Comparison of ENCODE assay signal across 8 cellular contexts in genomic region chr16:10944249-10945064, GRCh38. TPM values are rescaled to one million over a fixed set of nuclear protein-coding genes. Genes with fewer than 3 reads are reported as not detected.
DNase-seq lines count a peak whose midpoint lies in the region; ATAC-seq lines count a peak whose summit lies in the region.

CLEC16A (plus strand) TSS chr16:10944564; CDS start chr16:10944718, 154 bp downstream.

- peaks cover 2% of the 10 kb centered on the region for H3K36me3 Mint-ChIP-seq in IgD-negative memory B cell

- H3K4me1 Mint-ChIP-seq in IgD-negative memory B cell = peaks cover 37 to 53% (median 43%) of the 10 kb centered on the region in 3 donors

- H3K9me3 Mint-ChIP-seq in IgD-negative memory B cell = no peaks in the 10 kb centered on the region

- peak; percentile 72 for ATAC-seq in GM21529 (IDR thresholded peaks at IDR 0.05; ENCODE audit: unreplicated experiment)

- peak within 1 kb of the TSS; percentile 87 to 95 (median 94) for H3K4me3 Mint-ChIP-seq in IgD-negative memory B cell

- peak within 1 kb of the TSS; percentile 65 to 96 (median 92) for H3K27ac Mint-ChIP-seq in IgD-negative memory B cell

- peak; percentile 90 for DNase-seq in DMS114 treated with DMSO at 0.1 percent for 48 hours (lab: John Stamatoyannopoulos, UW; ENCODE audit: unreplicated experiment)
- DNase-seq in OCI-M1 (lab: John Stamatoyannopoulos, UW) = peak; percentile 97
- DNase-seq in activated T-cell treated with anti-CD3 and anti-CD28 coated beads for 1 hour (ENCODE audit: low read depth) = peak; percentile 92
- DNase-seq in epidermal melanocyte (ENCODE audit: insufficient read length, low spot score) = peak; percentile 92
- peak; percentile 93 for DNase-seq in middle frontal gyrus (ENCODE audit: extremely low spot score, low spot score)
- peak; percentile 91 to 93 for DNase-seq in stimulated activated CD8-positive, alpha-beta memory T cell treated with anti-CD3 and anti-CD28 coated beads, Interleukin-2, amount 100 ng/mL, for 1 hour (ENCODE audit: low read depth in 2 of 2)

- H3K27me3 Mint-ChIP-seq in IgD-negative memory B cell = no peaks in the 10 kb centered on the region

RNA-seq across cellular contexts. Expression of gene CLEC16A, which starts in this region (rescaled TPM):
- polyA plus RNA-seq in IgD-negative memory B cell = 21.1 TPM

Comparison
In these comparisons a context has a peak if more than half of its experiments do, and no peak if none do; other contexts are left out.
1. Peak in every context shown above with its lines: DNase-seq and ATAC-seq.